ENCODE assay signal across 8 cellular contexts in genomic region chr4:64713256-64713840, GRCh38.
DNase-seq lines count a peak whose midpoint lies in the region; ATAC-seq and TF ChIP-seq lines count a peak whose summit lies in the region.

No MANE protein-coding gene starts in this region.

- H3K27ac ChIP-seq in OCI-LY3 (ENCODE audit: low read length) = no peak overlapping the region

- no peak overlapping the region for H3K9ac ChIP-seq in OCI-LY3 (ENCODE audit: low read length)

- H3K4me3 ChIP-seq in GM12875 (ENCODE audit: low read depth, low read length) (no peak overlapping the region), OCI-LY3 (ENCODE audit: low read length) (no peak overlapping the region), fibroblast of villous mesenchyme (ENCODE audit: low read depth, low read length) (no peak overlapping the region)

- H2AFZ ChIP-seq in OCI-LY3 (ENCODE audit: low read depth, low read length) = no peak overlapping the region

- H3K79me2 ChIP-seq in OCI-LY3 (ENCODE audit: low read length) = no peaks in the 10 kb centered on the region

- peak; percentile 77 for ATAC-seq in HG03039 (IDR thresholded peaks at IDR 0.05; ENCODE audit: unreplicated experiment)

- no peaks in the 10 kb centered on the region for H3K4me1 ChIP-seq in OCI-LY3 (ENCODE audit: low read length)

- H3K27me3 ChIP-seq in OCI-LY3 (ENCODE audit: low read depth, low read length) = no peaks in the 10 kb centered on the region

- H3K9me3 ChIP-seq in OCI-LY3 (ENCODE audit: insufficient read depth, low read length) = no peaks in the 10 kb centered on the region

- H4K20me1 ChIP-seq in OCI-LY3 (ENCODE audit: insufficient read depth, low read length) = no peaks in the 10 kb centered on the region

- peak; percentile 2 for DNase-seq in A172 (ENCODE audit: low spot score)
- peak; percentile 1 for DNase-seq in fibroblast of villous mesenchyme (ENCODE audit: low read depth)
- DNase-seq in HuH-7 (ENCODE audit: low spot score) = no peak
- DNase-seq in hepatic stellate cell (ENCODE audit: low spot score) = no peak
- no peak for DNase-seq in occipital lobe (lab: John Stamatoyannopoulos, UW)

- TF ChIP-seq CTCF in GM12875 (IDR thresholded peaks at IDR 0.05; ENCODE audit: borderline replicate concordance, insufficient read depth, low read depth, low read length) (peak; percentile 47; the same call in 1 of the 2 replicates), OCI-LY3 (IDR thresholded peaks at IDR 0.05; ENCODE audit: low read depth, low read length) (peak; percentile 67), fibroblast of villous mesenchyme (IDR thresholded peaks at IDR 0.05; ENCODE audit: insufficient read depth, low read depth, low read length) (peak; percentile 36)

- H3K4me2 ChIP-seq in OCI-LY3 (ENCODE audit: low read length) = no peak overlapping the region

- H3K36me3 ChIP-seq in OCI-LY3 (replicated peaks; ENCODE audit: low read depth, low read length) = no peaks in the 10 kb centered on the region

Comparison
In these comparisons a context has a peak if more than half of its experiments do, and no peak if none do; other contexts are left out.
1. DNase-seq: peak in A172 (single experiment) and fibroblast of villous mesenchyme (single experiment); none in HuH-7 (single experiment), hepatic stellate cell (single experiment) and occipital lobe (single experiment).
2. Peak in every context shown above with its lines, with median percentiles within 50 percentile points of each other: CTCF ChIP-seq.